Comparison of ENCODE assay signal across 1 cellular context in the genomic region with DNA sequence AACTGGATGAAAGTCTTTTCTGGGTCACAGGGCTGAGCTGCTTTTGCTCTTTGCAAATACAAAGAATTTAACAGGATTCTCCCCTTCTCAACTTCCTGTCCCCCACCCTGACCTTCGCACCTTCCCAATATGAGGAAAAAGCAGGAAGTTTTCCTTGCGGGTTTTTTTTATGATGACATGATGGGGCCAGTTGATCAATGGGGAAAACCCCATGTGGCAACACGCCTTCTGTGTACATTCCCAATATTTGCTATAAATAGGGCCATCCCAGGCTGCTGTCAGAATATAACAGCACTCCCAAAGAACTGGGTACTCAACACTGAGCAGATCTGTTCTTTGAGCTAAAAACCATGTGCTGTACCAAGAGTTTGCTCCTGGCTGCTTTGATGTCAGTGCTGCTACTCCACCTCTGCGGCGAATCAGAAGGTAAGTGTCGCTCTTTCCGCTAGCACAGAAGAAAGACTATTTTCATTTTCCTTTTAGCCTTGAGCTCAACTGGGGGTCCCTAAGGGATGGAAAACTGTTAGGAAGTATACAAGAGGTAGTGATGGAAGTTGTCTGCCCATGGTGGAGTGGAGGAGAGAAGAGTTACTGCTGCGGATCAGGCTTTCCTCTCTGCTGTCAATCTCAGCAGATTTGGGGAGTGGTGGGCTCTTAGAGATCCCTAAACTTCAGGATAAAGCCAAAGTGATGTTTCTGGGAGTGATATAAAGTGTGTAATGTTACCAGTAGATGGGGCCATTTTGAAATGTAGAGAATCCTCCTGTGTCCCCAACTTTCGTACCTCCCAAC.
TF ChIP-seq lines count a peak whose summit lies in the region.

A gene with protein sequence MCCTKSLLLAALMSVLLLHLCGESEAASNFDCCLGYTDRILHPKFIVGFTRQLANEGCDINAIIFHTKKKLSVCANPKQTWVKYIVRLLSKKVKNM (plus strand): TSS at position 281 of the 792 bp plus-strand sequence. CDS start 70 bp downstream, at position 351.

TF ChIP-seq in HepG2, 621 proteins besides CTCF, POLR2A, EP300 and RAD21 (continued from another document and continues in another):
- TF ChIP-seq, protein P1, sequence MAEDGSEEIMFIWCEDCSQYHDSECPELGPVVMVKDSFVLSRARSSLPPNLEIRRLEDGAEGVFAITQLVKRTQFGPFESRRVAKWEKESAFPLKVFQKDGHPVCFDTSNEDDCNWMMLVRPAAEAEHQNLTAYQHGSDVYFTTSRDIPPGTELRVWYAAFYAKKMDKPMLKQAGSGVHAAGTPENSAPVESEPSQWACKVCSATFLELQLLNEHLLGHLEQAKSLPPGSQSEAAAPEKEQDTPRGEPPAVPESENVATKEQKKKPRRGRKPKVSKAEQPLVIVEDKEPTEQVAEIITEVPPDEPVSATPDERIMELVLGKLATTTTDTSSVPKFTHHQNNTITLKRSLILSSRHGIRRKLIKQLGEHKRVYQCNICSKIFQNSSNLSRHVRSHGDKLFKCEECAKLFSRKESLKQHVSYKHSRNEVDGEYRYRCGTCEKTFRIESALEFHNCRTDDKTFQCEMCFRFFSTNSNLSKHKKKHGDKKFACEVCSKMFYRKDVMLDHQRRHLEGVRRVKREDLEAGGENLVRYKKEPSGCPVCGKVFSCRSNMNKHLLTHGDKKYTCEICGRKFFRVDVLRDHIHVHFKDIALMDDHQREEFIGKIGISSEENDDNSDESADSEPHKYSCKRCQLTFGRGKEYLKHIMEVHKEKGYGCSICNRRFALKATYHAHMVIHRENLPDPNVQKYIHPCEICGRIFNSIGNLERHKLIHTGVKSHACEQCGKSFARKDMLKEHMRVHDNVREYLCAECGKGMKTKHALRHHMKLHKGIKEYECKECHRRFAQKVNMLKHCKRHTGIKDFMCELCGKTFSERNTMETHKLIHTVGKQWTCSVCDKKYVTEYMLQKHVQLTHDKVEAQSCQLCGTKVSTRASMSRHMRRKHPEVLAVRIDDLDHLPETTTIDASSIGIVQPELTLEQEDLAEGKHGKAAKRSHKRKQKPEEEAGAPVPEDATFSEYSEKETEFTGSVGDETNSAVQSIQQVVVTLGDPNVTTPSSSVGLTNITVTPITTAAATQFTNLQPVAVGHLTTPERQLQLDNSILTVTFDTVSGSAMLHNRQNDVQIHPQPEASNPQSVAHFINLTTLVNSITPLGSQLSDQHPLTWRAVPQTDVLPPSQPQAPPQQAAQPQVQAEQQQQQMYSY (CRISPR knock-in tag; IDR thresholded peaks at IDR 0.05), result no peak; the same call in 1 of the 2 replicates
- no peak for TF ChIP-seq SMARCC2 (IDR thresholded peaks at IDR 0.05)
- no peak for TF ChIP-seq CBX2 (IDR thresholded peaks at IDR 0.05; ENCODE audit: low read depth, low read length)
- no peak for TF ChIP-seq CBX2 (CRISPR knock-in tag; IDR thresholded peaks at IDR 0.05; ENCODE audit: low read depth)
- no peak for TF ChIP-seq NFRKB (IDR thresholded peaks at IDR 0.05)
- TF ChIP-seq GATA4 (IDR thresholded peaks at IDR 0.05; ENCODE audit: borderline replicate concordance, low read depth), result peak; percentile 92; the same call in 1 of the 2 replicates
- peak; percentile 27; the same call in 1 of the 2 replicates for TF ChIP-seq STAG1 (CRISPR knock-in tag; IDR thresholded peaks at IDR 0.05)
- TF ChIP-seq RXRB (CRISPR knock-in tag; IDR thresholded peaks at IDR 0.05; ENCODE audit: borderline replicate concordance), result peak; percentile 88
- TF ChIP-seq, protein P2, sequence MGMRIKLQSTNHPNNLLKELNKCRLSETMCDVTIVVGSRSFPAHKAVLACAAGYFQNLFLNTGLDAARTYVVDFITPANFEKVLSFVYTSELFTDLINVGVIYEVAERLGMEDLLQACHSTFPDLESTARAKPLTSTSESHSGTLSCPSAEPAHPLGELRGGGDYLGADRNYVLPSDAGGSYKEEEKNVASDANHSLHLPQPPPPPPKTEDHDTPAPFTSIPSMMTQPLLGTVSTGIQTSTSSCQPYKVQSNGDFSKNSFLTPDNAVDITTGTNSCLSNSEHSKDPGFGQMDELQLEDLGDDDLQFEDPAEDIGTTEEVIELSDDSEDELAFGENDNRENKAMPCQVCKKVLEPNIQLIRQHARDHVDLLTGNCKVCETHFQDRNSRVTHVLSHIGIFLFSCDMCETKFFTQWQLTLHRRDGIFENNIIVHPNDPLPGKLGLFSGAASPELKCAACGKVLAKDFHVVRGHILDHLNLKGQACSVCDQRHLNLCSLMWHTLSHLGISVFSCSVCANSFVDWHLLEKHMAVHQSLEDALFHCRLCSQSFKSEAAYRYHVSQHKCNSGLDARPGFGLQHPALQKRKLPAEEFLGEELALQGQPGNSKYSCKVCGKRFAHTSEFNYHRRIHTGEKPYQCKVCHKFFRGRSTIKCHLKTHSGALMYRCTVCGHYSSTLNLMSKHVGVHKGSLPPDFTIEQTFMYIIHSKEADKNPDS (CRISPR knock-in tag; IDR thresholded peaks at IDR 0.05), result peak; percentile 98
- peak; percentile 99 for TF ChIP-seq FOXK1 (CRISPR knock-in tag; IDR thresholded peaks at IDR 0.05; ENCODE audit: borderline replicate concordance, low read depth)
- TF ChIP-seq, protein P3, sequence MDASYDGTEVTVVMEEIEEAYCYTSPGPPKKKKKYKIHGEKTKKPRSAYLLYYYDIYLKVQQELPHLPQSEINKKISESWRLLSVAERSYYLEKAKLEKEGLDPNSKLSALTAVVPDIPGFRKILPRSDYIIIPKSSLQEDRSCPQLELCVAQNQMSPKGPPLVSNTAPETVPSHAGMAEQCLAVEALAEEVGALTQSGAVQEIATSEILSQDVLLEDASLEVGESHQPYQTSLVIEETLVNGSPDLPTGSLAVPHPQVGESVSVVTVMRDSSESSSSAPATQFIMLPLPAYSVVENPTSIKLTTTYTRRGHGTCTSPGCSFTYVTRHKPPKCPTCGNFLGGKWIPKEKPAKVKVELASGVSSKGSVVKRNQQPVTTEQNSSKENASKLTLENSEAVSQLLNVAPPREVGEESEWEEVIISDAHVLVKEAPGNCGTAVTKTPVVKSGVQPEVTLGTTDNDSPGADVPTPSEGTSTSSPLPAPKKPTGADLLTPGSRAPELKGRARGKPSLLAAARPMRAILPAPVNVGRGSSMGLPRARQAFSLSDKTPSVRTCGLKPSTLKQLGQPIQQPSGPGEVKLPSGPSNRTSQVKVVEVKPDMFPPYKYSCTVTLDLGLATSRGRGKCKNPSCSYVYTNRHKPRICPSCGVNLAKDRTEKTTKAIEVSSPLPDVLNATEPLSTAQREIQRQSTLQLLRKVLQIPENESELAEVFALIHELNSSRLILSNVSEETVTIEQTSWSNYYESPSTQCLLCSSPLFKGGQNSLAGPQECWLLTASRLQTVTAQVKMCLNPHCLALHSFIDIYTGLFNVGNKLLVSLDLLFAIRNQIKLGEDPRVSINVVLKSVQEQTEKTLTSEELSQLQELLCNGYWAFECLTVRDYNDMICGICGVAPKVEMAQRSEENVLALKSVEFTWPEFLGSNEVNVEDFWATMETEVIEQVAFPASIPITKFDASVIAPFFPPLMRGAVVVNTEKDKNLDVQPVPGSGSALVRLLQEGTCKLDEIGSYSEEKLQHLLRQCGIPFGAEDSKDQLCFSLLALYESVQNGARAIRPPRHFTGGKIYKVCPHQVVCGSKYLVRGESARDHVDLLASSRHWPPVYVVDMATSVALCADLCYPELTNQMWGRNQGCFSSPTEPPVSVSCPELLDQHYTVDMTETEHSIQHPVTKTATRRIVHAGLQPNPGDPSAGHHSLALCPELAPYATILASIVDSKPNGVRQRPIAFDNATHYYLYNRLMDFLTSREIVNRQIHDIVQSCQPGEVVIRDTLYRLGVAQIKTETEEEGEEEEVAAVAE (CRISPR knock-in tag; IDR thresholded peaks at IDR 0.05; ENCODE audit: borderline replicate concordance), result peak; percentile 73; the same call in 1 of the 2 replicates
- TF ChIP-seq ZNF720 (CRISPR knock-in tag; IDR thresholded peaks at IDR 0.05), result no peak
- peak; percentile 97 for TF ChIP-seq CREM (IDR thresholded peaks at IDR 0.05)
- no peak for TF ChIP-seq CREM (CRISPR knock-in tag; IDR thresholded peaks at IDR 0.05)
- no peak; the same call in 1 of the 2 replicates for TF ChIP-seq ZNF292 (CRISPR knock-in tag; IDR thresholded peaks at IDR 0.05; ENCODE audit: borderline replicate concordance, low read depth)
- TF ChIP-seq CENPT (CRISPR knock-in tag; IDR thresholded peaks at IDR 0.05; ENCODE audit: low read depth), result no peak
- TF ChIP-seq, protein P4, sequence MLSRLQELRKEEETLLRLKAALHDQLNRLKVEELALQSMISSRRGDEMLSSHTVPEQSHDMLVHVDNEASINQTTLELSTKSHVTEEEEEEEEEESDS (CRISPR knock-in tag; IDR thresholded peaks at IDR 0.05; ENCODE audit: borderline replicate concordance), result 0 out of 2 replicates have a peak, but pooled peaks have one; percentile 80
- TF ChIP-seq ZNF607 (CRISPR knock-in tag; IDR thresholded peaks at IDR 0.05; ENCODE audit: borderline replicate concordance), result peak; percentile 67; the same call in 1 of the 2 replicates
- TF ChIP-seq ZFP82 (CRISPR knock-in tag; IDR thresholded peaks at IDR 0.05; ENCODE audit: borderline replicate concordance), result no peak
- TF ChIP-seq, protein P5, sequence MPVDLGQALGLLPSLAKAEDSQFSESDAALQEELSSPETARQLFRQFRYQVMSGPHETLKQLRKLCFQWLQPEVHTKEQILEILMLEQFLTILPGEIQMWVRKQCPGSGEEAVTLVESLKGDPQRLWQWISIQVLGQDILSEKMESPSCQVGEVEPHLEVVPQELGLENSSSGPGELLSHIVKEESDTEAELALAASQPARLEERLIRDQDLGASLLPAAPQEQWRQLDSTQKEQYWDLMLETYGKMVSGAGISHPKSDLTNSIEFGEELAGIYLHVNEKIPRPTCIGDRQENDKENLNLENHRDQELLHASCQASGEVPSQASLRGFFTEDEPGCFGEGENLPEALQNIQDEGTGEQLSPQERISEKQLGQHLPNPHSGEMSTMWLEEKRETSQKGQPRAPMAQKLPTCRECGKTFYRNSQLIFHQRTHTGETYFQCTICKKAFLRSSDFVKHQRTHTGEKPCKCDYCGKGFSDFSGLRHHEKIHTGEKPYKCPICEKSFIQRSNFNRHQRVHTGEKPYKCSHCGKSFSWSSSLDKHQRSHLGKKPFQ (CRISPR knock-in tag; IDR thresholded peaks at IDR 0.05; ENCODE audit: insufficient replicate concordance), result peak; percentile 0
- peak; percentile 97 for TF ChIP-seq POLR2AphosphoS2 (IDR thresholded peaks at IDR 0.05; ENCODE audit: low read depth, low read length)
- peak; percentile 29; the same call in 1 of the 2 replicates for TF ChIP-seq CREB1 (IDR thresholded peaks at IDR 0.05)
- TF ChIP-seq CREB1 (CRISPR knock-in tag; IDR thresholded peaks at IDR 0.05), result peak; percentile 85
- TF ChIP-seq ZNF20 (CRISPR knock-in tag; IDR thresholded peaks at IDR 0.05), result peak; percentile 99
- peak; percentile 74 for TF ChIP-seq KDM5A (IDR thresholded peaks at IDR 0.05; ENCODE audit: borderline replicate concordance, low read length)
- TF ChIP-seq, protein P6, sequence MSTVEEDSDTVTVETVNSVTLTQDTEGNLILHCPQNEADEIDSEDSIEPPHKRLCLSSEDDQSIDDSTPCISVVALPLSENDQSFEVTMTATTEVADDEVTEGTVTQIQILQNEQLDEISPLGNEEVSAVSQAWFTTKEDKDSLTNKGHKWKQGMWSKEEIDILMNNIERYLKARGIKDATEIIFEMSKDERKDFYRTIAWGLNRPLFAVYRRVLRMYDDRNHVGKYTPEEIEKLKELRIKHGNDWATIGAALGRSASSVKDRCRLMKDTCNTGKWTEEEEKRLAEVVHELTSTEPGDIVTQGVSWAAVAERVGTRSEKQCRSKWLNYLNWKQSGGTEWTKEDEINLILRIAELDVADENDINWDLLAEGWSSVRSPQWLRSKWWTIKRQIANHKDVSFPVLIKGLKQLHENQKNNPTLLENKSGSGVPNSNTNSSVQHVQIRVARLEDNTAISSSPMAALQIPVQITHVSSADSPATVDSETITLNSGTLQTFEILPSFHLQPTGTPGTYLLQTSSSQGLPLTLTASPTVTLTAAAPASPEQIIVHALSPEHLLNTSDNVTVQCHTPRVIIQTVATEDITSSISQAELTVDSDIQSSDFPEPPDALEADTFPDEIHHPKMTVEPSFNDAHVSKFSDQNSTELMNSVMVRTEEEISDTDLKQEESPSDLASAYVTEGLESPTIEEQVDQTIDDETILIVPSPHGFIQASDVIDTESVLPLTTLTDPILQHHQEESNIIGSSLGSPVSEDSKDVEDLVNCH (CRISPR knock-in tag; IDR thresholded peaks at IDR 0.05), result no peak
- peak; percentile 77; the same call in 1 of the 2 replicates for TF ChIP-seq CBFB (CRISPR knock-in tag; IDR thresholded peaks at IDR 0.05)
- peak; percentile 86 for TF ChIP-seq ZSCAN30 (CRISPR knock-in tag; IDR thresholded peaks at IDR 0.05)
- TF ChIP-seq ZNF552 (CRISPR knock-in tag; IDR thresholded peaks at IDR 0.05; ENCODE audit: borderline replicate concordance), result no peak; the same call in 1 of the 2 replicates
- TF ChIP-seq, protein P7, sequence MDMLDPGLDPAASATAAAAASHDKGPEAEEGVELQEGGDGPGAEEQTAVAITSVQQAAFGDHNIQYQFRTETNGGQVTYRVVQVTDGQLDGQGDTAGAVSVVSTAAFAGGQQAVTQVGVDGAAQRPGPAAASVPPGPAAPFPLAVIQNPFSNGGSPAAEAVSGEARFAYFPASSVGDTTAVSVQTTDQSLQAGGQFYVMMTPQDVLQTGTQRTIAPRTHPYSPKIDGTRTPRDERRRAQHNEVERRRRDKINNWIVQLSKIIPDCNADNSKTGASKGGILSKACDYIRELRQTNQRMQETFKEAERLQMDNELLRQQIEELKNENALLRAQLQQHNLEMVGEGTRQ (IDR thresholded peaks at IDR 0.05; ENCODE audit: low read depth, low read length), result no peak
- TF ChIP-seq, protein P7 (CRISPR knock-in tag; IDR thresholded peaks at IDR 0.05; ENCODE audit: borderline replicate concordance), result no peak
- no peak for TF ChIP-seq RFX5 (IDR thresholded peaks at IDR 0.05; ENCODE audit: low read depth, low read length)
- TF ChIP-seq RBM22 (optimal IDR thresholded peaks at IDR 0.05; ENCODE audit: low read length), result no peak
- peak; percentile 93 for TF ChIP-seq CEBPG (CRISPR knock-in tag; IDR thresholded peaks at IDR 0.05)
- TF ChIP-seq ZNF343 (CRISPR knock-in tag; IDR thresholded peaks at IDR 0.05), result peak; percentile 38; the same call in 1 of the 2 replicates
- TF ChIP-seq PLRG1 (conservative IDR thresholded peaks at IDR 0.05), result no peak
- peak; percentile 100 for TF ChIP-seq HIVEP1 (CRISPR knock-in tag; IDR thresholded peaks at IDR 0.05)
- TF ChIP-seq HMG20A (CRISPR knock-in tag; IDR thresholded peaks at IDR 0.05; ENCODE audit: borderline replicate concordance), result peak; percentile 92; the same call in 1 of the 2 replicates
